In genomic region chr14:92748259-92749016, GRCh38 we compare ENCODE assay signal across 8 cellular contexts. TPM values are rescaled to one million over a fixed set of nuclear protein-coding genes. Genes with fewer than 3 reads are reported as not detected.
DNase-seq lines count a peak whose midpoint lies in the region; ATAC-seq lines count a peak whose summit lies in the region.

Gene LGMN (minus strand): TSS chr14:92748627. CDS start chr14:92732786, 15,841 bp downstream.

- peaks cover 1% of the 10 kb centered on the region for H3K9me3 Mint-ChIP-seq in activated naive CD8-positive, alpha-beta T cell treated with anti-CD3 and anti-CD28 coated beads for 36 hours

- peak within 1 kb of the TSS; percentile 69 for H3K4me3 ChIP-seq in Jurkat, Clone E6-1 (ENCODE audit: low read length)
- peak within 1 kb of the TSS; percentile 56 for H3K4me3 ChIP-seq in SJSA1

- H3K9me3 ChIP-seq in SJSA1 (replicated peaks): no peaks in the 10 kb centered on the region

- H3K4me1 Mint-ChIP-seq in activated naive CD8-positive, alpha-beta T cell treated with anti-CD3 and anti-CD28 coated beads for 36 hours: peaks cover 41% of the 10 kb centered on the region

- H3K27ac ChIP-seq in SJSA1 (peak within 1 kb of the TSS; percentile 78), substantia nigra (ENCODE audit: low read depth, low read length, poor library complexity, severe bottlenecking) (peak within 1 kb of the TSS; percentile 73)

- H3K36me3 Mint-ChIP-seq in activated naive CD8-positive, alpha-beta T cell treated with anti-CD3 and anti-CD28 coated beads for 36 hours: peaks cover 3% of the 10 kb centered on the region

- peak within 1 kb of the TSS; percentile 77 for H3K4me3 Mint-ChIP-seq in activated naive CD8-positive, alpha-beta T cell treated with anti-CD3 and anti-CD28 coated beads for 36 hours

- peak; percentile 95 for DNase-seq in DMS114 treated with DMSO at 0.1 percent for 48 hours (lab: John Stamatoyannopoulos, UW; ENCODE audit: unreplicated experiment)
- peak; percentile 83 for DNase-seq in Jurkat, Clone E6-1 (ENCODE audit: low read depth, low spot score)
- DNase-seq in SJSA1 (ENCODE audit: low read depth in 1 of 2, low spot score in 2 of 2): peak; percentile 87 to 96
- peak; percentile 85 for DNase-seq in activated naive CD8-positive, alpha-beta T cell treated with anti-CD3 and anti-CD28 coated beads for 36 hours
- peak; percentile 51 for DNase-seq in glomerular endothelial cell (ENCODE audit: extremely low read depth, low read depth, low spot score)
- peak; percentile 63 to 99 (median 95) for DNase-seq in nucleus accumbens (lab: John Stamatoyannopoulos, UW)
- peak; percentile 59 to 98 (median 96) for DNase-seq in substantia nigra (lab: John Stamatoyannopoulos, UW)

- H3K27me3 ChIP-seq in SJSA1 (replicated peaks): no peaks in the 10 kb centered on the region

- ATAC-seq in GM21528 (IDR thresholded peaks at IDR 0.05; ENCODE audit: low FRiP score, unreplicated experiment): peak; percentile 68

- H3K27ac Mint-ChIP-seq in activated naive CD8-positive, alpha-beta T cell treated with anti-CD3 and anti-CD28 coated beads for 36 hours: no peak within 1 kb of the TSS

- peaks cover 12% of the 10 kb centered on the region for H3K27me3 Mint-ChIP-seq in activated naive CD8-positive, alpha-beta T cell treated with anti-CD3 and anti-CD28 coated beads for 36 hours

- H3K4me1 ChIP-seq in SJSA1 (replicated peaks): peaks cover 6% of the 10 kb centered on the region

- no peaks in the 10 kb centered on the region for H3K36me3 ChIP-seq in SJSA1

RNA-seq across cellular contexts. Expression of gene LGMN, which starts in this region (rescaled TPM):
- polyA plus RNA-seq in Jurkat, Clone E6-1 (2012; ENCODE audit: insufficient read depth, insufficient read length): 52.8 TPM
- total RNA-seq in SJSA1 (2014; rRNA removed; shearing (Covaris generic)): 136 and 156 TPM in 2 replicates
- total RNA-seq in activated naive CD8-positive, alpha-beta T cell treated with anti-CD3 and anti-CD28 coated beads for 36 hours: 1 to 10 TPM; 2.1 to 3.7 TPM
- total RNA-seq in glomerular endothelial cell: 87.3 and 109 TPM in 2 replicates

Comparison
In these comparisons a context has a peak if more than half of its experiments do, and no peak if none do; other contexts are left out.
1. Peak in every context shown above with its lines: DNase-seq, ATAC-seq, H3K4me3 ChIP-seq and H3K27ac ChIP-seq.
2. RNA of gene LGMN (total RNA-seq): 136 to 156 TPM in SJSA1 and 87.3 to 109 TPM in glomerular endothelial cell; 2.1 to 3.7 TPM in activated naive CD8-positive, alpha-beta T cell treated with anti-CD3 and anti-CD28 coated beads for 36 hours; every median in the first group is over 10 times any median in the second.